ENCODE assay signal across 1 cellular context in the genomic region with DNA sequence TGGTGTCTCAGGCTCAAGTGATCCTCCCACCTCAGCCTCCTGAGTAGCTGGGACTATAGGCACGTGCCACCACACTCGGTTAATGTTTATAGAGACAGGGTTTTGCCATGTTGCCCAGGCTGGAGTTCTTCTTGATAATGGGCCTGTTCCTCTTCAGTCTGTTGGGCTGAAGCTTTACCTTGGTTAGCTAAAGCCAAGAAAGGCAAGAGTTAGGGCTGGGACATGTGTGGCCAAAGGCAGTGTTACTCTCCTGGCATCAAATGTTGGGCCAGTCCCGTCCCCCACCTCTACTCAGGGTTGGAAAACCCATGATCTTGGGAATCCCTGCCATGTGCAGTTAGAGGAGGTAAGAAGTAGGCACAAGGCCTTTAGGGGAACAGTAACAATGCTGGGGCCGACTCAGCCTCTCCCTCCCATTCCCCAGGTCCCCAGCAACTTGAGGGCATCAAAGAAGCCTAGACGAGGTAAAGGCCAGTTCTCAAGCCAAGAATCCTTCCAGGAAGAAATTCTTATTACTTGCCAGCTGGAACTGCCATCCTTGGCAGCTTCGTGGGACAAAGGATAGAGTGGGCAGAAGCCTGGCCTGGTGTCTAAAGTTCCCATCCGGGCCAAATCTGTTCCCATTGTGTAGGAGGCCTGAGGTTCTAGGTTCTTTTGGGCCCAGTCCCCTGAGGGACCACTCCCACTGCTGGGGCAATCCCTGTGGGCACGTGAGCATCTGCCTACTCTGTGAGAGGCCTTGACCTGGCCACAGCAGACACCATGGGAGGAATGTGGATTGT.
TF ChIP-seq lines count a peak whose summit lies in the region.

No MANE protein-coding gene starts in this region.

TF ChIP-seq in K562, 482 proteins besides CTCF, POLR2A, EP300 and RAD21 (continued from another document and continues in another):
- no peak for TF ChIP-seq ZBTB26 (CRISPR knock-in tag; IDR thresholded peaks at IDR 0.05)
- no peak for TF ChIP-seq NFYB (IDR thresholded peaks at IDR 0.05; ENCODE audit: extremely low read depth, insufficient read length)
- TF ChIP-seq ZKSCAN1 (IDR thresholded peaks at IDR 0.05; ENCODE audit: low read depth, low read length): peak; percentile 51
- TF ChIP-seq, protein P1, sequence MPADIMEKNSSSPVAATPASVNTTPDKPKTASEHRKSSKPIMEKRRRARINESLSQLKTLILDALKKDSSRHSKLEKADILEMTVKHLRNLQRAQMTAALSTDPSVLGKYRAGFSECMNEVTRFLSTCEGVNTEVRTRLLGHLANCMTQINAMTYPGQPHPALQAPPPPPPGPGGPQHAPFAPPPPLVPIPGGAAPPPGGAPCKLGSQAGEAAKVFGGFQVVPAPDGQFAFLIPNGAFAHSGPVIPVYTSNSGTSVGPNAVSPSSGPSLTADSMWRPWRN (IDR thresholded peaks at IDR 0.05; ENCODE audit: low read depth): no peak
- TF ChIP-seq PHB2 (IDR thresholded peaks at IDR 0.05; ENCODE audit: low read depth): 0 out of 2 replicates have a peak, but pooled peaks have one; percentile 20
- TF ChIP-seq TOE1 (IDR thresholded peaks at IDR 0.05; ENCODE audit: borderline replicate concordance): 0 out of 2 replicates have a peak, but pooled peaks have one; percentile 44
- no peak for TF ChIP-seq TOE1 (CRISPR knock-in tag; IDR thresholded peaks at IDR 0.05; ENCODE audit: borderline replicate concordance, low read depth)
- no peak for TF ChIP-seq ZBED1 (IDR thresholded peaks at IDR 0.05)
- no peak for TF ChIP-seq ZBTB8A (IDR thresholded peaks at IDR 0.05; ENCODE audit: partially characterized antibody)
- TF ChIP-seq, protein P2, sequence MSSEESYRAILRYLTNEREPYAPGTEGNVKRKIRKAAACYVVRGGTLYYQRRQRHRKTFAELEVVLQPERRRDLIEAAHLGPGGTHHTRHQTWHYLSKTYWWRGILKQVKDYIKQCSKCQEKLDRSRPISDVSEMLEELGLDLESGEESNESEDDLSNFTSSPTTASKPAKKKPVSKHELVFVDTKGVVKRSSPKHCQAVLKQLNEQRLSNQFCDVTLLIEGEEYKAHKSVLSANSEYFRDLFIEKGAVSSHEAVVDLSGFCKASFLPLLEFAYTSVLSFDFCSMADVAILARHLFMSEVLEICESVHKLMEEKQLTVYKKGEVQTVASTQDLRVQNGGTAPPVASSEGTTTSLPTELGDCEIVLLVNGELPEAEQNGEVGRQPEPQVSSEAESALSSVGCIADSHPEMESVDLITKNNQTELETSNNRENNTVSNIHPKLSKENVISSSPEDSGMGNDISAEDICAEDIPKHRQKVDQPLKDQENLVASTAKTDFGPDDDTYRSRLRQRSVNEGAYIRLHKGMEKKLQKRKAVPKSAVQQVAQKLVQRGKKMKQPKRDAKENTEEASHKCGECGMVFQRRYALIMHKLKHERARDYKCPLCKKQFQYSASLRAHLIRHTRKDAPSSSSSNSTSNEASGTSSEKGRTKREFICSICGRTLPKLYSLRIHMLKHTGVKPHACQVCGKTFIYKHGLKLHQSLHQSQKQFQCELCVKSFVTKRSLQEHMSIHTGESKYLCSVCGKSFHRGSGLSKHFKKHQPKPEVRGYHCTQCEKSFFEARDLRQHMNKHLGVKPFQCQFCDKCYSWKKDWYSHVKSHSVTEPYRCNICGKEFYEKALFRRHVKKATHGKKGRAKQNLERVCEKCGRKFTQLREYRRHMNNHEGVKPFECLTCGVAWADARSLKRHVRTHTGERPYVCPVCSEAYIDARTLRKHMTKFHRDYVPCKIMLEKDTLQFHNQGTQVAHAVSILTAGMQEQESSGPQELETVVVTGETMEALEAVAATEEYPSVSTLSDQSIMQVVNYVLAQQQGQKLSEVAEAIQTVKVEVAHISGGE (CRISPR knock-in tag; IDR thresholded peaks at IDR 0.05): no peak
- TF ChIP-seq BACH1 (tag; IDR thresholded peaks at IDR 0.05): no peak
- TF ChIP-seq AFF1 (IDR thresholded peaks at IDR 0.05; ENCODE audit: low read depth in 1 of 2, partially characterized antibody in 2 of 2): peak in 1 of 2 experiments; percentile 4
- no peak for TF ChIP-seq ZNF41 (CRISPR knock-in tag; conservative IDR thresholded peaks at IDR 0.05)
- TF ChIP-seq PCBP1 (IDR thresholded peaks at IDR 0.05; ENCODE audit: low read depth, low read length, poor library complexity, severe bottlenecking): no peak
- TF ChIP-seq MEF2D (tag; conservative IDR thresholded peaks at IDR 0.05; ENCODE audit: low read depth): no peak
- peak; percentile 5; the same call in 1 of the 2 replicates for TF ChIP-seq PHF21A (IDR thresholded peaks at IDR 0.05; ENCODE audit: borderline replicate concordance, low read depth)
- TF ChIP-seq L3MBTL2 (IDR thresholded peaks at IDR 0.05): peak; percentile 38; the same call in 1 of the 2 replicates
- no peak for TF ChIP-seq ELK3 (CRISPR knock-in tag; IDR thresholded peaks at IDR 0.05)
- TF ChIP-seq, protein P3, sequence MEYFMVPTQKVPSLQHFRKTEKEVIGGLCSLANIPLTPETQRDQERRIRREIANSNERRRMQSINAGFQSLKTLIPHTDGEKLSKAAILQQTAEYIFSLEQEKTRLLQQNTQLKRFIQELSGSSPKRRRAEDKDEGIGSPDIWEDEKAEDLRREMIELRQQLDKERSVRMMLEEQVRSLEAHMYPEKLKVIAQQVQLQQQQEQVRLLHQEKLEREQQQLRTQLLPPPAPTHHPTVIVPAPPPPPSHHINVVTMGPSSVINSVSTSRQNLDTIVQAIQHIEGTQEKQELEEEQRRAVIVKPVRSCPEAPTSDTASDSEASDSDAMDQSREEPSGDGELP (CRISPR knock-in tag; IDR thresholded peaks at IDR 0.05; ENCODE audit: borderline replicate concordance): peak; percentile 77
- no peak for TF ChIP-seq MTF1 (CRISPR knock-in tag; IDR thresholded peaks at IDR 0.05; ENCODE audit: borderline replicate concordance)
- TF ChIP-seq POLR2AphosphoS2 (IDR thresholded peaks at IDR 0.05; ENCODE audit: low read length): peak; percentile 98
- TF ChIP-seq, protein P4, sequence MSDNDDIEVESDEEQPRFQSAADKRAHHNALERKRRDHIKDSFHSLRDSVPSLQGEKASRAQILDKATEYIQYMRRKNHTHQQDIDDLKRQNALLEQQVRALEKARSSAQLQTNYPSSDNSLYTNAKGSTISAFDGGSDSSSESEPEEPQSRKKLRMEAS (CRISPR knock-in tag; IDR thresholded peaks at IDR 0.05): 0 out of 2 replicates have a peak, but pooled peaks have one; percentile 45
- no peak for TF ChIP-seq HMG20B (CRISPR knock-in tag; IDR thresholded peaks at IDR 0.05)
- TF ChIP-seq, protein P5, sequence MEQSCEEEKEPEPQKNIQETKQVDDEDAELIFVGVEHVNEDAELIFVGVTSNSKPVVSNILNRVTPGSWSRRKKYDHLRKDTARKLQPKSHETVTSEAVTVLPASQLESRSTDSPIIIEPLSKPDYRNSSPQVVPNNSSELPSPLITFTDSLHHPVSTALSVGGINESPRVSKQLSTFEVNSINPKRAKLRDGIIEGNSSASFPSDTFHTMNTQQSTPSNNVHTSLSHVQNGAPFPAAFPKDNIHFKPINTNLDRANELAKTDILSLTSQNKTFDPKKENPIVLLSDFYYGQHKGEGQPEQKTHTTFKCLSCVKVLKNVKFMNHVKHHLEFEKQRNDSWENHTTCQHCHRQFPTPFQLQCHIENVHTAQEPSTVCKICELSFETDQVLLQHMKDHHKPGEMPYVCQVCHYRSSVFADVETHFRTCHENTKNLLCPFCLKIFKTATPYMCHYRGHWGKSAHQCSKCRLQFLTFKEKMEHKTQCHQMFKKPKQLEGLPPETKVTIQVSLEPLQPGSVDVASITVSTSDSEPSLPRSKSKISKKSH (CRISPR knock-in tag; IDR thresholded peaks at IDR 0.05): no peak
- peak in 1 of 2 experiments; percentile 25; a peak in 1 of 4 replicates for TF ChIP-seq MNT (conservative IDR thresholded peaks at IDR 0.05)
- peak in 1 of 2 experiments; percentile 80; a peak in 2 of 3 replicates for TF ChIP-seq CBX3 (IDR thresholded peaks at IDR 0.05; ENCODE audit: borderline replicate concordance in 1 of 2, low read length in 2 of 2)
- TF ChIP-seq, protein P6, sequence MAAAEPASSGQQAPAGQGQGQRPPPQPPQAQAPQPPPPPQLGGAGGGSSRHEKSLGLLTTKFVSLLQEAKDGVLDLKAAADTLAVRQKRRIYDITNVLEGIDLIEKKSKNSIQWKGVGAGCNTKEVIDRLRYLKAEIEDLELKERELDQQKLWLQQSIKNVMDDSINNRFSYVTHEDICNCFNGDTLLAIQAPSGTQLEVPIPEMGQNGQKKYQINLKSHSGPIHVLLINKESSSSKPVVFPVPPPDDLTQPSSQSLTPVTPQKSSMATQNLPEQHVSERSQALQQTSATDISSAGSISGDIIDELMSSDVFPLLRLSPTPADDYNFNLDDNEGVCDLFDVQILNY (CRISPR knock-in tag; IDR thresholded peaks at IDR 0.05): no peak
- TF ChIP-seq ZNF79 (CRISPR knock-in tag; IDR thresholded peaks at IDR 0.05; ENCODE audit: low read depth): no peak
- 0 out of 2 replicates have a peak, but pooled peaks have one; percentile 36 for TF ChIP-seq ZBTB7A (IDR thresholded peaks at IDR 0.05; ENCODE audit: borderline replicate concordance, control insufficient read depth, low read depth, low read length)
- peak; percentile 51 for TF ChIP-seq TCF3 (CRISPR knock-in tag; IDR thresholded peaks at IDR 0.05)
- no peak for TF ChIP-seq FOXJ3 (CRISPR knock-in tag; IDR thresholded peaks at IDR 0.05)
- TF ChIP-seq ETV5 (CRISPR knock-in tag; IDR thresholded peaks at IDR 0.05; ENCODE audit: low read depth): 0 out of 2 replicates have a peak, but pooled peaks have one; percentile 22
- TF ChIP-seq ESRRA (IDR thresholded peaks at IDR 0.05; ENCODE audit: borderline replicate concordance, low read depth): no peak; the same call in 1 of the 2 replicates
- TF ChIP-seq ZC3H4 (CRISPR knock-in tag; IDR thresholded peaks at IDR 0.05; ENCODE audit: borderline replicate concordance): peak; percentile 98; the same call in 1 of the 2 replicates
- TF ChIP-seq SRF (CRISPR knock-in tag; IDR thresholded peaks at IDR 0.05): 0 out of 4 replicates have a peak, but pooled peaks of 1 of the 2 experiments have one; percentile 40
- TF ChIP-seq SMAD2 (IDR thresholded peaks at IDR 0.05; ENCODE audit: low read depth, low read length): no peak
- TF ChIP-seq MCM3 (IDR thresholded peaks at IDR 0.05): no peak
- TF ChIP-seq ZNF282 (CRISPR knock-in tag; IDR thresholded peaks at IDR 0.05): 0 out of 2 replicates have a peak, but pooled peaks have one; percentile 2
- TF ChIP-seq CAMTA2 (CRISPR knock-in tag; conservative IDR thresholded peaks at IDR 0.05): no peak
- no peak for TF ChIP-seq ZNF217 (CRISPR knock-in tag; IDR thresholded peaks at IDR 0.05)
- TF ChIP-seq KLF16 (IDR thresholded peaks at IDR 0.05): no peak
- peak; percentile 14 for TF ChIP-seq ASH1L (IDR thresholded peaks at IDR 0.05; ENCODE audit: borderline replicate concordance, low read depth, partially characterized antibody)
